15 cellular contexts compared by ENCODE assay signal in the genomic region with DNA sequence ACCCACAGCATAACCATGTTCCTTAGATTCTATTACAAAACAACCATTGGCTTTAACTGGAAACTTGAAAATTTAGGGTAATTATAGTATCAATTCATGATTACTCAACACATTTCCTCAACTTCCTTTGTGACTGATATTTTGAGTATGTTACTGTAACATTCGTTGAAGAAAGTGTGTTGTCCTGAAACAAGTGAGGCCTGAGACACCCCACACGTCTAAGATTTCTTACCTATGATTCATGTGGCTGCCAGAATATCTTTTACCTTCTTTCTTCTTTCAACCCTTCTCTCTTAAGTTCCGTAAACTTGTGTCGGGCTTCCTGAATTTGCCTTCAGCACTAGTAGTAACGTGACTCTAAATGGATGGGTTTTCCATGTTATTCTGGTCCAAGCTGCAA.
"Had no signal": no experiment of that assay in that cellular context is flagged by ENCODE, and none has a peak within 500 bp of the region (broad histone marks: within the 10 kb centered on the region; RNA-seq: fewer than 3 reads in every experiment).

No MANE protein-coding gene starts in this region.

- H3K9me3 Mint-ChIP-seq: effector memory CD8-positive, alpha-beta T cell; immature natural killer cell; nephron had no signal

- H3K4me1 Mint-ChIP-seq: immature natural killer cell, nephron had no signal

- H3K27ac Mint-ChIP-seq: effector memory CD8-positive, alpha-beta T cell; immature natural killer cell; nephron had no signal

- H3K4me3 Mint-ChIP-seq: effector memory CD8-positive, alpha-beta T cell; immature natural killer cell; nephron had no signal

- DNase-seq: activated CD4-positive, alpha-beta T cell treated with anti-CD3 and anti-CD28 coated beads for 4 hours; activated naive CD4-positive, alpha-beta T cell; body of pancreas; central memory CD4-positive, alpha-beta T cell; effector memory CD8-positive, alpha-beta T cell; gastrocnemius medialis; heart left ventricle; immature natural killer cell; left colon; lower lobe of right lung; nucleus accumbens; posterior cingulate gyrus; Right ventricle myocardium superior; SK-N-SH had no signal

- ATAC-seq: body of pancreas; effector memory CD8-positive, alpha-beta T cell; gastrocnemius medialis; heart left ventricle; left colon; lower lobe of right lung had no signal

- H3K4me3 ChIP-seq: body of pancreas, gastrocnemius medialis, heart left ventricle, lower lobe of right lung had no signal

- H3K27me3 Mint-ChIP-seq: effector memory CD8-positive, alpha-beta T cell had no signal
